Comparison of ENCODE assay signal across 8 cellular contexts in the genomic region with DNA sequence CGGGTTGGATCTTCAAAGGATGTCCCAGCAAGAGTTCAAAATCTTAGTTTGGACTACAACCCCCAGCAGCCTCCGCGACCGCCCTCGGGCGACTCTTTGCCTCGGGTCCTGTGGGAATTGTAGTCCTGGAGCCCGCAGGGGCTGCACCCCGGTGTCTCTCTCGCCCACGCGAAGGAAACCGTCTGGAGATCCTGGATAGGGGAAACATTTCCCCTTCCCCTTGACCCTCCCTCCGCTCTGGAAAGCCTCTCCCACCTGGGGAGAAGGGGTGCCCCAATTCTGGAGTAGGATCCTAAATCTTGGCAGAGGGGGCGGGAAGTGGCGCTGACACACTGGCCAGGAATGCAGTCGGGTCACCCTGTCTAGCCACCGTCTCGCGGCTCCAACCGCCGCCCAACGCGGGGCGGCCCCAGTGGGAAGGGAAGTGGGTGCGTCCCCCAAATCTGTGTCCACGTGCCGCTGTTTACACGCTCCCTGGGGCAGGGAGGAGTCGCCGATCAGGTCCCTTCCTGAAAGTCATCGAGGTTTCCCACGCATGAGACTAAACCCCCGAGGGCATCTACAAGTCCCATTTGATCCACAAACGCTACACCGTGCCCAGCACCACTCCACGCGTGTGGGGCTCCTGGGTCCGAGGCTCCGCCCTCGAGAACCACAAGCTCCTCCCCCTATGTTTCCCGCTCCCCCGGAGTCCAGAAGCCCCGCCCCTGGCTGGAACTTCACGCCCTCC. TPM values are rescaled to one million over a fixed set of nuclear protein-coding genes. Genes with fewer than 3 reads are reported as not detected.
DNase-seq lines count a peak whose midpoint lies in the region; ATAC-seq, FAIRE-seq and TF ChIP-seq lines count a peak whose summit lies in the region.

No MANE protein-coding gene starts in this region.

- H3K27ac Mint-ChIP-seq in activated naive CD8-positive, alpha-beta T cell = peak overlapping the region; percentile 96

- TF ChIP-seq CTCF in HEK293 (tag by site-specific recombination; IDR thresholded peaks at IDR 0.05) (no peak), pancreas (IDR thresholded peaks at IDR 0.05) (no peak), thyroid gland (IDR thresholded peaks at IDR 0.05) (no peak)

- H3K27me3 Mint-ChIP-seq in activated naive CD8-positive, alpha-beta T cell = peaks cover 10% of the 10 kb centered on the region

- H3K27ac ChIP-seq in HEK293 (ENCODE audit: extremely low read depth, low read depth, low read length) (peak overlapping the region; percentile 96), pancreas (peak overlapping the region; percentile 92 to 99 (median 94)), thyroid gland (peak overlapping the region; percentile 74 to 97 (median 96))

- FAIRE-seq in pancreas (lab: Jason Lieb, UNC) = no peak

- H3K36me3 ChIP-seq in HEK293 (ENCODE audit: control insufficient read depth in 2 of 2, insufficient read depth in 1 of 2, low read length in 2 of 2) = peaks cover 0 to 8% of the 10 kb centered on the region in 2 experiments; a peak in 2 of 3 replicates
- no peaks in the 10 kb centered on the region for H3K36me3 ChIP-seq in pancreas
- no peaks in the 10 kb centered on the region for H3K36me3 ChIP-seq in thyroid gland

- POLR2A ChIA-PET in HEK293 (lab: Yijun Ruan, JAX) = interaction anchor here (0.5 to 2.3 kb wide), 10 partner anchors 9 to 103 kb away, joined by 3 to 7 read pairs (median 4); a partner anchor contains a TSS

- H3K4me3 ChIP-seq in HEK293 (ENCODE audit: low read depth, low read length) (peak overlapping the region; percentile 82), pancreas (peak overlapping the region; percentile 52 to 92 (median 73)), thyroid gland (replicated peaks in 1 of 3) (peak overlapping the region; percentile 19 to 92 (median 84))

- H3K4me3 Mint-ChIP-seq in activated naive CD8-positive, alpha-beta T cell = peak overlapping the region; percentile 98

- H3K36me3 Mint-ChIP-seq in activated naive CD8-positive, alpha-beta T cell = peaks cover 3% of the 10 kb centered on the region

- intact Hi-C loops in head of caudate nucleus (cut with DNase I) (no loop called here), pancreas (cut with DNase I) (no loop called here), thyroid gland (cut with DNase I) (loop anchor here (10.0 kb wide), 1 partner anchor 151 kb away; a partner anchor contains a TSS)

- H3K27me3 ChIP-seq in pancreas (no peaks in the 10 kb centered on the region), thyroid gland (no peaks in the 10 kb centered on the region)

- peak; percentile 78 for ATAC-seq in SK-N-SH treated with all-trans-retinoic acid at 6 μM for 48 hours
- ATAC-seq in pancreas = peak; percentile 72 to 81 (median 76)

- 0% methylated on average over 44 to 45 of the region's 45 CpGs for WGBS in pancreas, 2 donors
- WGBS in thyroid gland, 2 donors = 0 to 1% methylated on average over 25 to 41 of the region's 45 CpGs

- CTCF ChIA-PET in HEK293 (lab: Yijun Ruan, JAX) = interaction anchor here (1.0 to 3.7 kb wide), 6 partner anchors 21 to 80 kb away, joined by 3 to 32 read pairs (median 8); no protein-coding TSS in a partner anchor

- H3K4me1 Mint-ChIP-seq in activated naive CD8-positive, alpha-beta T cell (ENCODE audit: low read depth) = peaks cover 33% of the 10 kb centered on the region

- DNase-seq in GM04504 (ENCODE audit: low read depth) (peak; percentile 79), MV-4-11 (lab: John Stamatoyannopoulos, UW) (peak; percentile 92), head of caudate nucleus (peak; percentile 83 to 96 (median 92)), pancreas (peak; percentile 87 to 94 (median 90)), thyroid gland (peak; percentile 90)

- H3K9me3 ChIP-seq in HEK293 (ENCODE audit: control insufficient read depth, insufficient read depth, low read depth, low read length) = no peaks in the 10 kb centered on the region
- H3K9me3 ChIP-seq in pancreas = no peaks in the 10 kb centered on the region
- H3K9me3 ChIP-seq in thyroid gland = no peaks in the 10 kb centered on the region

- H3K9me3 Mint-ChIP-seq in activated naive CD8-positive, alpha-beta T cell (ENCODE audit: low read depth) = no peaks in the 10 kb centered on the region

- peak in 1 of 2 donors; percentile 25 for TF ChIP-seq POLR2A in thyroid gland (IDR thresholded peaks at IDR 0.05)

- H3K4me1 ChIP-seq in HEK293 (ENCODE audit: control insufficient read depth, insufficient read depth, low read length) = 0 out of 2 replicates have a peak, but pooled peaks cover 7% of the 10 kb centered on the region
- H3K4me1 ChIP-seq in pancreas = peaks cover 7 to 13% (median 8%) of the 10 kb centered on the region in 3 donors
- peaks cover 21 to 31% of the 10 kb centered on the region in 2 donors for H3K4me1 ChIP-seq in thyroid gland

TF ChIP-seq in HEK293, 187 proteins besides CTCF, POLR2A, EP300 and RAD21 (continues in another document):
- TF ChIP-seq ZBTB20 (tag by site-specific recombination; IDR thresholded peaks at IDR 0.05) (peak; percentile 41; the same call in 1 of the 2 replicates), ZFP69B (tag by site-specific recombination; IDR thresholded peaks at IDR 0.05) (no peak), ZBTB48 (tag by site-specific recombination; IDR thresholded peaks at IDR 0.05) (peak; percentile 83), ZBTB8A (tag by site-specific recombination; IDR thresholded peaks at IDR 0.05) (peak; percentile 56; the same call in 1 of the 2 replicates), ZBTB21 (tag by site-specific recombination; IDR thresholded peaks at IDR 0.05) (peak; percentile 5; the same call in 1 of the 2 replicates), ZNF391 (tag by site-specific recombination; IDR thresholded peaks at IDR 0.05; ENCODE audit: borderline replicate concordance, low read depth) (peak; percentile 6; the same call in 1 of the 2 replicates), ZNF76 (tag by site-specific recombination; IDR thresholded peaks at IDR 0.05; ENCODE audit: borderline replicate concordance, low read depth) (peak; percentile 95), ZFHX2 (tag by site-specific recombination; conservative IDR thresholded peaks at IDR 0.05) (peak; percentile 85)
- TF ChIP-seq, protein P1, sequence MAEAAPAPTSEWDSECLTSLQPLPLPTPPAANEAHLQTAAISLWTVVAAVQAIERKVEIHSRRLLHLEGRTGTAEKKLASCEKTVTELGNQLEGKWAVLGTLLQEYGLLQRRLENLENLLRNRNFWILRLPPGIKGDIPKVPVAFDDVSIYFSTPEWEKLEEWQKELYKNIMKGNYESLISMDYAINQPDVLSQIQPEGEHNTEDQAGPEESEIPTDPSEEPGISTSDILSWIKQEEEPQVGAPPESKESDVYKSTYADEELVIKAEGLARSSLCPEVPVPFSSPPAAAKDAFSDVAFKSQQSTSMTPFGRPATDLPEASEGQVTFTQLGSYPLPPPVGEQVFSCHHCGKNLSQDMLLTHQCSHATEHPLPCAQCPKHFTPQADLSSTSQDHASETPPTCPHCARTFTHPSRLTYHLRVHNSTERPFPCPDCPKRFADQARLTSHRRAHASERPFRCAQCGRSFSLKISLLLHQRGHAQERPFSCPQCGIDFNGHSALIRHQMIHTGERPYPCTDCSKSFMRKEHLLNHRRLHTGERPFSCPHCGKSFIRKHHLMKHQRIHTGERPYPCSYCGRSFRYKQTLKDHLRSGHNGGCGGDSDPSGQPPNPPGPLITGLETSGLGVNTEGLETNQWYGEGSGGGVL (tag by site-specific recombination; IDR thresholded peaks at IDR 0.05) = peak; percentile 53

TF ChIP-seq in SK-N-SH treated with all-trans-retinoic acid at 6 μM for 48 hours, 23 proteins besides CTCF, POLR2A, EP300 and RAD21:
- no peak for TF ChIP-seq ZFP30 (CRISPR knock-in tag; IDR thresholded peaks at IDR 0.05)
- TF ChIP-seq ZFP3 (CRISPR knock-in tag; IDR thresholded peaks at IDR 0.05) = peak; percentile 4

RNA-seq across cellular contexts. Expression of a gene that starts 0.7 kb away (rescaled TPM):
- total RNA-seq in pancreas (10 to 100 TPM; 22.8 to 42.7 (median 27.6) TPM), thyroid gland (10 to 100 TPM; 11.9 to 64.2 (median 35.8) TPM)
- 10 to 100 TPM; 50.5 to 54.4 TPM for polyA plus RNA-seq in pancreas

RNA-seq across cellular contexts. Expression of a gene that starts 0.8 kb away (rescaled TPM):
- 1 to 10 TPM in 5 of 6 donors, under 1 TPM in 1; 0.91 to 5.3 (median 2.9) TPM for total RNA-seq in pancreas
- 1 to 10 TPM; 1.6 to 3.3 TPM for polyA plus RNA-seq in pancreas
- total RNA-seq in thyroid gland = 1 to 10 TPM; 1.3 to 9.1 (median 4.2) TPM

RNA-seq across cellular contexts. Expression of a gene that starts 18.1 kb away (rescaled TPM):
- total RNA-seq in pancreas (10 to 100 TPM; 28.9 to 33.5 (median 32.9) TPM), thyroid gland (100 to 1,000 TPM in 2 of 4 donors, 10 to 100 TPM in 2; 89.1 to 157 (median 113) TPM)
- 10 to 100 TPM; 35.3 to 42.3 TPM for polyA plus RNA-seq in pancreas

RNA-seq across cellular contexts. Expression of a gene that starts 35.2 kb away (rescaled TPM):
- total RNA-seq in pancreas (10 to 100 TPM in 2 of 6 donors, 1 to 10 TPM in 4; 7.1 to 13.0 (median 8.1) TPM), thyroid gland (10 to 100 TPM in 3 of 4 donors, 1 to 10 TPM in 1; 9.4 to 19.2 (median 15.9) TPM)
- polyA plus RNA-seq in pancreas = 10 to 100 TPM; 16.1 to 19.5 TPM

Comparison
In these comparisons a context has a peak if more than half of its experiments do, and no peak if none do; other contexts are left out.
1. Peak in every context shown above with its lines: DNase-seq, ATAC-seq, H3K4me3 ChIP-seq and H3K27ac ChIP-seq.